8 cellular contexts compared by ENCODE assay signal in the genomic region with DNA sequence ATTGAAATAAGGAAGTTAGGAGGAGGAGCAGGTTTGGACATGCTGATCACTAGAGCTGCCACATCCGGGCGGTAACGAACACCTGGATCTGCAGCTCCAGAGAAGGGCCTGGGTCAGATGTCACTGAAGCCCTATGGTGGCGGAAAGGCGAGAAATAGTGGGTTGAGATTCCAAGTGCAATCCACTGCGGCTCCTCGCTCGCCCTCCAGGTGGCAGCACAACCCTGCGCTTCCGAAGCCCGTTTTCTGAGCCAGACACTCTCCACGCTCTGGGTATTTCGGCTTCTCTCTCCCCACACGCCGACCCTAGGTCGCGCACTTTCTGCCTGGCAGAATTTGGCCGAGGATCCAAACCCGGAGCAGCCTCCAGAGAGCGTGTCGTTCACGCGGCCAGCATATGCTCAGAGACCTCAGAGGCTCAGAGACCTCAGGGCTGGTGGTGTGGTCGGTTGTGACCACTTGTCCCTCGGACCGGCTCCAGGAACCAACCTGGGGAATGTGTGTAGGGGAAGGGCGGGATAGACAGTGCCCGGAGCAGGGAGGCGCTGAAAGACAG. TPM values are rescaled to one million over a fixed set of nuclear protein-coding genes. Genes with fewer than 3 reads are reported as not detected.
DNase-seq lines count a peak whose midpoint lies in the region; ATAC-seq and TF ChIP-seq lines count a peak whose summit lies in the region.

No MANE protein-coding gene starts in this region.

- H3K4me3 ChIP-seq in BJ (ENCODE audit: low read depth, low read length) = peak overlapping the region; percentile 48
- H3K4me3 ChIP-seq in RWPE2 (ENCODE audit: severe bottlenecking) = peak overlapping the region; percentile 43
- H3K4me3 ChIP-seq in fibroblast of pulmonary artery (replicated peaks; ENCODE audit: low read depth, low read length) = peak overlapping the region; percentile 51

- peak overlapping the region in 2 of 3 experiments; percentile 47 to 61 for H3K27ac Mint-ChIP-seq in nephron

- peaks cover 16% of the 10 kb centered on the region for H3K4me1 Mint-ChIP-seq in nephron

- CTCF ChIA-PET in BJ (lab: Yijun Ruan, JAX) = interaction anchor here (0.6 to 6.9 kb wide), 11 partner anchors 11 to 280 kb away, joined by 3 to 51 read pairs (median 4); partner anchors contain the start of genes ACADVL and DLG4

- H3K36me3 ChIP-seq in BJ (ENCODE audit: control insufficient read depth, insufficient read depth, low read length) (no peaks in the 10 kb centered on the region), RWPE2 (ENCODE audit: low read depth) (no peaks in the 10 kb centered on the region)

- peak; percentile 54 for ATAC-seq in GM19455 (IDR thresholded peaks at IDR 0.05; ENCODE audit: unreplicated experiment)
- ATAC-seq in RWPE2 (ENCODE audit: low read depth) = peak; percentile 75

- H3K27ac ChIP-seq in RWPE2 (ENCODE audit: poor library complexity, severe bottlenecking) = peak overlapping the region; percentile 41

- no peaks in the 10 kb centered on the region for H3K9me3 Mint-ChIP-seq in nephron

- H3K4me1 ChIP-seq in RWPE2 (ENCODE audit: insufficient read depth, poor library complexity, severe bottlenecking) = peaks cover 7% of the 10 kb centered on the region

- in situ Hi-C loops in KBM-7 (cut with MboI; ENCODE audit: low pct_unique_long_range_greater_than_20kb, low sequenced_read_pairs) = no loop called here

- no peak for DNase-seq in BJ (ENCODE audit: low read depth)
- peak; percentile 95 for DNase-seq in KBM-7
- DNase-seq in RWPE2 (ENCODE audit: low spot score) = no peak
- peak; percentile 79 for DNase-seq in activated effector memory CD4-positive, alpha-beta T cell treated with Interleukin-2 at 50 U/mL for 16 hours
- peak; percentile 84 for DNase-seq in fibroblast of pulmonary artery (ENCODE audit: low read depth)
- DNase-seq in stimulated activated naive CD4-positive, alpha-beta T cell treated with Interleukin-2 at 50 U/mL for 16 hours (lab: John Stamatoyannopoulos, UW) = peak; percentile 80

- peaks cover 19% of the 10 kb centered on the region for H3K27me3 Mint-ChIP-seq in nephron (ENCODE audit: low read depth)

- POLR2A ChIA-PET in BJ (lab: Charles Lee) = interaction anchor here (0.6 kb wide), 1 partner anchor 263 kb away, joined by 5 read pairs; no protein-coding TSS in a partner anchor

- no peaks in the 10 kb centered on the region for H3K36me3 Mint-ChIP-seq in nephron (ENCODE audit: low read depth)

- H3K27me3 ChIP-seq in BJ (ENCODE audit: control insufficient read depth, insufficient read depth, low read length) = peaks cover 6% of the 10 kb centered on the region
- no peaks in the 10 kb centered on the region for H3K27me3 ChIP-seq in RWPE2 (ENCODE audit: insufficient read depth, poor library complexity, severe bottlenecking)

- TF ChIP-seq CTCF in BJ (IDR thresholded peaks at IDR 0.05; ENCODE audit: insufficient read depth, low read depth, low read length) = peak; percentile 82
- peak; percentile 94 for TF ChIP-seq CTCF in RWPE2 (IDR thresholded peaks at IDR 0.05; ENCODE audit: poor library complexity, severe bottlenecking)
- TF ChIP-seq CTCF in fibroblast of pulmonary artery (IDR thresholded peaks at IDR 0.05; ENCODE audit: low read length, missing control alignments) = peak; percentile 97
- TF ChIP-seq CTCF in nephron (IDR thresholded peaks at IDR 0.05; ENCODE audit: unreplicated experiment in 3 of 3) = peak; percentile 81 to 86 (median 82)

- peak overlapping the region; percentile 86 to 87 (median 86) for H3K4me3 Mint-ChIP-seq in nephron

- H3K9me3 ChIP-seq in RWPE2 (ENCODE audit: severe bottlenecking) = no peaks in the 10 kb centered on the region

RNA-seq across cellular contexts. Expression of gene SLC2A4, which starts 0.9 kb away (rescaled TPM):
- 0.15 and 0.36 TPM in 2 replicates for polyA plus RNA-seq in BJ (2011; rRNA removed)
- polyA minus RNA-seq in BJ (2011; rRNA and poly(A)+ RNA removed) = 0.10 and 0.38 TPM in 2 replicates

RNA-seq across cellular contexts. Expression of gene YBX2, which starts 13.8 kb away (rescaled TPM):
- 0.11 TPM in 2 replicates for polyA plus RNA-seq in BJ (2011; rRNA removed)
- 0.05 TPM in 1 of 2 replicates, not detected in the other for polyA minus RNA-seq in BJ (2011; rRNA and poly(A)+ RNA removed)

RNA-seq across cellular contexts. Expression of gene CLDN7, which starts 18.3 kb away (rescaled TPM):
- polyA plus RNA-seq in BJ (2011; rRNA removed) = 1.5 and 2.1 TPM in 2 replicates
- polyA minus RNA-seq in BJ (2011; rRNA and poly(A)+ RNA removed) = 0.31 and 0.95 TPM in 2 replicates

RNA-seq across cellular contexts. Expression of gene EIF5A, which starts 26.8 kb away (rescaled TPM):
- 556 and 579 TPM in 2 replicates for polyA plus RNA-seq in BJ (2011; rRNA removed)
- polyA minus RNA-seq in BJ (2011; rRNA and poly(A)+ RNA removed) = 632 and 820 TPM in 2 replicates

RNA-seq across cellular contexts. Expression of gene ELP5, which starts 28.6 kb away (rescaled TPM):
- polyA plus RNA-seq in BJ (2011; rRNA removed) = 29.8 and 35.6 TPM in 2 replicates
- 20.5 and 38.1 TPM in 2 replicates for polyA minus RNA-seq in BJ (2011; rRNA and poly(A)+ RNA removed)

Comparison
In these comparisons a context has a peak if more than half of its experiments do, and no peak if none do; other contexts are left out.
1. DNase-seq: peak in KBM-7 (single experiment), activated effector memory CD4-positive, alpha-beta T cell treated with Interleukin-2 at 50 U/mL for 16 hours (single experiment), fibroblast of pulmonary artery (single experiment) and stimulated activated naive CD4-positive, alpha-beta T cell treated with Interleukin-2 at 50 U/mL for 16 hours (single experiment); none in BJ (single experiment) and RWPE2 (single experiment).
2. Peak in every context shown above with its lines, with median percentiles within 50 percentile points of each other: H3K4me3 ChIP-seq and CTCF ChIP-seq.